8 cellular contexts compared by ENCODE assay signal in genomic region chr21:43866659-43867331, GRCh38. TPM values are rescaled to one million over a fixed set of nuclear protein-coding genes. Genes with fewer than 3 reads are reported as not detected.
DNase-seq lines count a peak whose midpoint lies in the region; ATAC-seq and TF ChIP-seq lines count a peak whose summit lies in the region.

No MANE protein-coding gene starts in this region.

- no TSS peak for BruUV-seq in Panc1 (replicated peaks; lab: Mats Ljungman, UMichigan)

- peaks cover 16% of the 10 kb centered on the region for H3K4me1 ChIP-seq in Panc1 (ENCODE audit: control insufficient read depth, insufficient read depth, low read length)

- ATAC-seq in GM18868 (IDR thresholded peaks at IDR 0.05; ENCODE audit: unreplicated experiment) (peak; percentile 55), Panc1 (peak; percentile 73), HG02970 (IDR thresholded peaks at IDR 0.05; ENCODE audit: low FRiP score, unreplicated experiment) (no peak), GM19035 (IDR thresholded peaks at IDR 0.05; ENCODE audit: unreplicated experiment) (no peak)

- no peaks in the 10 kb centered on the region for H3K36me3 ChIP-seq in Panc1 (ENCODE audit: control insufficient read depth, insufficient read depth, low read length)

- intact Hi-C loops in Panc1 (cut with micrococcal nuclease; ENCODE audit: unreplicated experiment) = no loop called here

- TF ChIP-seq CTCF in Panc1 (IDR thresholded peaks at IDR 0.05) (no peak), astrocyte of the cerebellum (IDR thresholded peaks at IDR 0.05; ENCODE audit: low read depth, low read length, missing control alignments) (no peak)

- H3K27me3 ChIP-seq in Panc1 (ENCODE audit: control insufficient read depth, insufficient read depth, low read length) = no peaks in the 10 kb centered on the region

- H3K27ac ChIP-seq in Panc1 (ENCODE audit: low read length) = peak overlapping the region; percentile 63

- DNase-seq in Panc1 (ENCODE audit: low read depth, low spot score) = no peak
- no peak for DNase-seq in astrocyte of the cerebellum (ENCODE audit: low read depth)
- DNase-seq in left kidney (ENCODE audit: low read depth, low spot score) = peak; percentile 70
- DNase-seq in stimulated activated CD8-positive, alpha-beta memory T cell treated with anti-CD3 and anti-CD28 coated beads, Interleukin-2, amount 100 ng/mL, for 48 hours (ENCODE audit: low read depth in 2 of 2) = peak; percentile 42 to 43
- no peak for DNase-seq in RKO (ENCODE audit: low spot score)

- CTCF ChIA-PET in Panc1 (lab: Charles Lee) = interaction anchor here (0.5 to 0.7 kb wide), 5 partner anchors 32 to 93 kb away, joined by 4 to 25 read pairs (median 5); no protein-coding TSS in a partner anchor

- H3K4me3 ChIP-seq in Panc1 (ENCODE audit: low read depth in 2 of 2, low read length in 2 of 2) (peak overlapping the region; percentile 55 to 58), astrocyte of the cerebellum (ENCODE audit: low read depth, low read length) (peak overlapping the region; percentile 63)

- no peaks in the 10 kb centered on the region for H3K9me3 ChIP-seq in Panc1 (ENCODE audit: control insufficient read depth, insufficient read depth, low read depth, low read length)

- POLR2A ChIA-PET in Panc1 (lab: Charles Lee) = interaction anchor here (0.7 kb wide), 1 partner anchor 1764 kb away, joined by 5 read pairs; no protein-coding TSS in a partner anchor

- in situ Hi-C loops in Panc1 (cut with HindIII; ENCODE audit: low pct_unique_long_range_greater_than_20kb, low sequenced_read_pairs) (loop anchor here (5.0 kb wide), 1 partner anchor 41 kb away; no protein-coding TSS in a partner anchor), astrocyte of the cerebellum (cut with HindIII; ENCODE audit: low sequenced_read_pairs) (loop anchor here (10.0 to 25.0 kb wide), 2 partner anchors 48 to 104 kb away; no protein-coding TSS in a partner anchor)

RNA-seq across cellular contexts. Expression of gene AGPAT3, which starts 1.8 kb away (rescaled TPM):
- total RNA-seq in Panc1 (2021; ENCODE audit: unreplicated experiment) = 40.1 TPM
- 43.7 TPM for polyA plus RNA-seq in Panc1 (2012; ENCODE audit: insufficient read length)

Comparison
In these comparisons a context has a peak if more than half of its experiments do, and no peak if none do; other contexts are left out.
1. ATAC-seq: peak in GM18868 (single experiment) and Panc1 (single experiment); none in HG02970 (single experiment) and GM19035 (single experiment).
2. DNase-seq: peak in left kidney (single experiment) and stimulated activated CD8-positive, alpha-beta memory T cell treated with anti-CD3 and anti-CD28 coated beads, Interleukin-2, amount 100 ng/mL, for 48 hours (2 of 2); none in Panc1 (single experiment), astrocyte of the cerebellum (single experiment) and RKO (single experiment).